In genomic region chr3:9767418-9767817, GRCh38 we compare ENCODE assay signal across 16 cellular contexts. TPM values are rescaled to one million over a fixed set of nuclear protein-coding genes. Genes with fewer than 3 reads are reported as not detected.
A peak's percentile ranks its signal among the peaks of the same experiment; 100 is the strongest.
DNase-seq lines count a peak whose midpoint lies in the region; ATAC-seq and TF ChIP-seq lines count a peak whose summit lies in the region.
"Had no signal": no experiment of that assay in that cellular context is flagged by ENCODE, and none has a peak within 500 bp of the region (broad histone marks: within the 10 kb centered on the region; RNA-seq: fewer than 3 reads in every experiment).

No MANE protein-coding gene starts in this region.

- H3K9me3 Mint-ChIP-seq in activated T-helper 1 cell treated with anti-CD3 and anti-CD28 coated beads, Interleukin-12 subunit alpha, Interleukin-12 subunit beta, Interleukin-2, Interleukin-4 antibody, amounts not matched to agents 30 ng/mL and 10 ng/mL and 1 ng/mL, durations not matched to agents 14 hours and 24 hours and 36 hours = no peaks in the 10 kb centered on the region
- H3K9me3 Mint-ChIP-seq in stimulated activated memory B cell treated with anti-CD40 and anti-IgM and Interleukin-4, amounts not matched to agents 10 μg/mL and 1 μg/mL and 100 μg/mL, for 72 hours = no peaks in the 10 kb centered on the region
- H3K9me3 Mint-ChIP-seq in osteocyte (ENCODE audit: unreplicated experiment) = no peaks in the 10 kb centered on the region
- H3K9me3 Mint-ChIP-seq: activated CD4-positive, alpha-beta memory T cell treated with anti-CD3 and anti-CD28 coated beads, Interleukin-2, amount 10 ng/mL, durations not matched to agents 7 days and 5 days; CD8-positive, alpha-beta memory T cell; naive B cell had no signal

- CTCF ChIA-PET in PC-3 (lab: Charles Lee) = no interaction called here

- H3K4me3 ChIP-seq in PC-3 (ENCODE audit: low read length) (no peak overlapping the region), heart right ventricle (no peak overlapping the region), SJCRH30 (no peak overlapping the region)
- H3K4me3 ChIP-seq: testis had no signal

- H4K20me1 ChIP-seq in PC-3 (ENCODE audit: low read length) = no peaks in the 10 kb centered on the region

- no peak overlapping the region for H2AFZ ChIP-seq in PC-3 (ENCODE audit: low read length)

- H3K4me3 Mint-ChIP-seq in activated T-helper 1 cell treated with anti-CD3 and anti-CD28 coated beads, Interleukin-12 subunit alpha, Interleukin-12 subunit beta, Interleukin-2, Interleukin-4 antibody, amounts not matched to agents 30 ng/mL and 10 ng/mL and 1 ng/mL, durations not matched to agents 14 hours and 24 hours and 36 hours = peak overlapping the region; percentile 29
- no peak overlapping the region for H3K4me3 Mint-ChIP-seq in stimulated activated memory B cell treated with anti-CD40 and anti-IgM and Interleukin-4, amounts not matched to agents 10 μg/mL and 1 μg/mL and 100 μg/mL, for 72 hours
- H3K4me3 Mint-ChIP-seq in osteocyte (ENCODE audit: unreplicated experiment) = no peak overlapping the region
- H3K4me3 Mint-ChIP-seq: activated CD4-positive, alpha-beta memory T cell treated with anti-CD3 and anti-CD28 coated beads, Interleukin-2, amount 10 ng/mL, durations not matched to agents 7 days and 5 days; CD8-positive, alpha-beta memory T cell had no signal

- no peaks in the 10 kb centered on the region for H3F3A ChIP-seq in PC-3 (ENCODE audit: low read length, unreplicated experiment)

- H3K79me2 ChIP-seq in PC-3 (ENCODE audit: low read length) = peaks cover 18% of the 10 kb centered on the region

- peaks cover 30% of the 10 kb centered on the region for H3K4me1 Mint-ChIP-seq in activated T-helper 1 cell treated with anti-CD3 and anti-CD28 coated beads, Interleukin-12 subunit alpha, Interleukin-12 subunit beta, Interleukin-2, Interleukin-4 antibody, amounts not matched to agents 30 ng/mL and 10 ng/mL and 1 ng/mL, durations not matched to agents 14 hours and 24 hours and 36 hours (ENCODE audit: low read depth)
- peaks cover 33% of the 10 kb centered on the region for H3K4me1 Mint-ChIP-seq in stimulated activated memory B cell treated with anti-CD40 and anti-IgM and Interleukin-4, amounts not matched to agents 10 μg/mL and 1 μg/mL and 100 μg/mL, for 72 hours
- peaks cover 29% of the 10 kb centered on the region for H3K4me1 Mint-ChIP-seq in osteocyte (ENCODE audit: unreplicated experiment)

- ATAC-seq in PC-3 (no peak; the same call in 1 of the 2 replicates), heart right ventricle (peak in 5 of 8 donors; percentile 25 to 48 (median 33))
- ATAC-seq in stimulated activated memory B cell treated with anti-CD40 and anti-IgM and Interleukin-4, amounts not matched to agents 10 μg/mL and 1 μg/mL and 100 μg/mL, for 72 hours = no peak

- peak overlapping the region; percentile 16 for H3K27ac ChIP-seq in PC-3 (ENCODE audit: low read length)
- H3K27ac ChIP-seq in heart right ventricle = peak overlapping the region in 9 of 10 donors; percentile 13 to 91 (median 63)
- no peak overlapping the region for H3K27ac ChIP-seq in SJCRH30

- POLR2A ChIA-PET in PC-3 (lab: Charles Lee; ENCODE audit: unreplicated experiment) = interaction anchor here (0.6 kb wide), 1 partner anchor 22 kb away, joined by 4 read pairs; no protein-coding TSS in a partner anchor

- H3K9me3 ChIP-seq in PC-3 (ENCODE audit: low read length) = no peaks in the 10 kb centered on the region
- H3K9me3 ChIP-seq in heart right ventricle = no peaks in the 10 kb centered on the region
- no peaks in the 10 kb centered on the region for H3K9me3 ChIP-seq in SJCRH30 (replicated peaks)
- H3K9me3 ChIP-seq: testis had no signal

- H3K36me3 Mint-ChIP-seq in activated T-helper 1 cell treated with anti-CD3 and anti-CD28 coated beads, Interleukin-12 subunit alpha, Interleukin-12 subunit beta, Interleukin-2, Interleukin-4 antibody, amounts not matched to agents 30 ng/mL and 10 ng/mL and 1 ng/mL, durations not matched to agents 14 hours and 24 hours and 36 hours (ENCODE audit: low read depth) = peaks cover 13% of the 10 kb centered on the region
- H3K36me3 Mint-ChIP-seq in stimulated activated memory B cell treated with anti-CD40 and anti-IgM and Interleukin-4, amounts not matched to agents 10 μg/mL and 1 μg/mL and 100 μg/mL, for 72 hours = peaks cover 10% of the 10 kb centered on the region
- H3K36me3 Mint-ChIP-seq in osteocyte (ENCODE audit: unreplicated experiment) = no peaks in the 10 kb centered on the region
- H3K36me3 Mint-ChIP-seq: CD8-positive, alpha-beta memory T cell; naive B cell had no signal

- TF ChIP-seq CTCF in PC-3 (conservative IDR thresholded peaks at IDR 0.05; ENCODE audit: low read depth, low read length) = no peak
- TF ChIP-seq CTCF in heart right ventricle (IDR thresholded peaks at IDR 0.05) = no peak
- no peak for TF ChIP-seq CTCF in osteocyte (IDR thresholded peaks at IDR 0.05)

- H3K27me3 Mint-ChIP-seq in activated T-helper 1 cell treated with anti-CD3 and anti-CD28 coated beads, Interleukin-12 subunit alpha, Interleukin-12 subunit beta, Interleukin-2, Interleukin-4 antibody, amounts not matched to agents 30 ng/mL and 10 ng/mL and 1 ng/mL, durations not matched to agents 14 hours and 24 hours and 36 hours (ENCODE audit: insufficient read depth) = peaks cover 2% of the 10 kb centered on the region
- peaks cover 20% of the 10 kb centered on the region for H3K27me3 Mint-ChIP-seq in stimulated activated memory B cell treated with anti-CD40 and anti-IgM and Interleukin-4, amounts not matched to agents 10 μg/mL and 1 μg/mL and 100 μg/mL, for 72 hours
- no peaks in the 10 kb centered on the region for H3K27me3 Mint-ChIP-seq in osteocyte (ENCODE audit: unreplicated experiment)
- H3K27me3 Mint-ChIP-seq: activated CD4-positive, alpha-beta memory T cell treated with anti-CD3 and anti-CD28 coated beads, Interleukin-2, amount 10 ng/mL, durations not matched to agents 7 days and 5 days had no signal

- DNase-seq in PC-3 (no peak), heart right ventricle (peak in 1 of 2 donors; percentile 24), osteocyte (ENCODE audit: extremely low spot score, unreplicated experiment) (no peak), SJCRH30 (no peak), head of caudate nucleus (no peak), hypothalamus (lab: John Stamatoyannopoulos, UW) (no peak)
- DNase-seq in activated T-helper 1 cell treated with anti-CD3 and anti-CD28 coated beads, Interleukin-12 subunit alpha, Interleukin-12 subunit beta, Interleukin-2, Interleukin-4 antibody, amounts not matched to agents 30 ng/mL and 10 ng/mL and 1 ng/mL, durations not matched to agents 14 hours and 24 hours and 36 hours (ENCODE audit: low spot score) = no peak
- DNase-seq: activated CD4-positive, alpha-beta memory T cell treated with anti-CD3 and anti-CD28 coated beads, Interleukin-2, amount 10 ng/mL, durations not matched to agents 7 days and 5 days; activated gamma-delta T cell; CD8-positive, alpha-beta memory T cell; KBM-7; naive B cell; NK-92 treated with Interleukin-12 subunit alpha and Interleukin-12 subunit beta, amount 100 ng/mL, for 24 hours; T1000; testis had no signal

- H3K27ac Mint-ChIP-seq in activated T-helper 1 cell treated with anti-CD3 and anti-CD28 coated beads, Interleukin-12 subunit alpha, Interleukin-12 subunit beta, Interleukin-2, Interleukin-4 antibody, amounts not matched to agents 30 ng/mL and 10 ng/mL and 1 ng/mL, durations not matched to agents 14 hours and 24 hours and 36 hours = no peak overlapping the region
- peak overlapping the region; percentile 26 for H3K27ac Mint-ChIP-seq in stimulated activated memory B cell treated with anti-CD40 and anti-IgM and Interleukin-4, amounts not matched to agents 10 μg/mL and 1 μg/mL and 100 μg/mL, for 72 hours
- H3K27ac Mint-ChIP-seq in osteocyte (ENCODE audit: unreplicated experiment) = no peak overlapping the region
- H3K27ac Mint-ChIP-seq: activated CD4-positive, alpha-beta memory T cell treated with anti-CD3 and anti-CD28 coated beads, Interleukin-2, amount 10 ng/mL, durations not matched to agents 7 days and 5 days had no signal

- no peaks in the 10 kb centered on the region; the same call in 1 of the 2 replicates for H3K36me3 ChIP-seq in PC-3 (ENCODE audit: low read depth, low read length)
- peaks cover 0 to 34% (median 2%) of the 10 kb centered on the region in 9 donors for H3K36me3 ChIP-seq in heart right ventricle
- no peaks in the 10 kb centered on the region for H3K36me3 ChIP-seq in SJCRH30

- H3K4me1 ChIP-seq in PC-3 (ENCODE audit: insufficient read depth, low read length) = peaks cover 25% of the 10 kb centered on the region
- H3K4me1 ChIP-seq in heart right ventricle = peaks cover 10 to 50% (median 42%) of the 10 kb centered on the region in 9 donors
- no peaks in the 10 kb centered on the region for H3K4me1 ChIP-seq in SJCRH30

- H3K9ac ChIP-seq in PC-3 (ENCODE audit: low read length) = no peak overlapping the region

- H3K27me3 ChIP-seq in PC-3 (ENCODE audit: low read length) (no peaks in the 10 kb centered on the region), heart right ventricle (no peaks in the 10 kb centered on the region), SJCRH30 (no peaks in the 10 kb centered on the region)
- H3K27me3 ChIP-seq: testis had no signal

- peak overlapping the region; percentile 88; the same call in 1 of the 2 replicates for H3K4me2 ChIP-seq in PC-3 (ENCODE audit: low read length)

- BruUV-seq in PC-3 (replicated peaks; lab: Mats Ljungman, UMichigan) = no TSS peak

- no peaks in the 10 kb centered on the region for H3K9me2 ChIP-seq in PC-3 (replicated peaks; ENCODE audit: low read length)

- WGBS in heart right ventricle, 2 donors = 47 to 49% methylated on average over 7 of the region's 7 CpGs

- intact Hi-C loops in PC-3 (cut with micrococcal nuclease) = no loop called here
- intact Hi-C loops in activated T-helper 1 cell treated with anti-CD3 and anti-CD28 coated beads, Interleukin-12 subunit alpha, Interleukin-12 subunit beta, Interleukin-2, Interleukin-4 antibody, amounts not matched to agents 30 ng/mL and 10 ng/mL and 1 ng/mL, durations not matched to agents 14 hours and 24 hours and 36 hours (cut with micrococcal nuclease) = no loop called here
- intact Hi-C loops in heart right ventricle (cut with DNase I) = no loop called here
- intact Hi-C loops in head of caudate nucleus (cut with DNase I) = no loop called here

RNA-seq across cellular contexts. Expression of gene CAMK1, which starts 2.3 kb away (rescaled TPM):
- total RNA-seq in PC-3 (2014; rRNA removed) (36.6 and 53.2 TPM in 2 replicates), heart right ventricle (10 to 100 TPM in 4 of 10 donors, 1 to 10 TPM in 6; 6.2 to 19.5 (median 8.3) TPM), osteocyte (8.8 and 10.7 TPM in 2 replicates)
- total RNA-seq in activated T-helper 1 cell treated with anti-CD3 and anti-CD28 coated beads, Interleukin-12 subunit alpha, Interleukin-12 subunit beta, Interleukin-2, Interleukin-4 antibody, amounts not matched to agents 30 ng/mL and 10 ng/mL and 1 ng/mL, durations not matched to agents 14 hours and 24 hours and 36 hours = 55.0 and 57.8 TPM in 2 replicates
- polyA plus RNA-seq in heart right ventricle = 10 to 100 TPM; 18.3 to 27.1 TPM
- total RNA-seq in SJCRH30 (2014; rRNA removed; shearing (Covaris generic)) = 5.8 TPM in 2 replicates

RNA-seq across cellular contexts. Expression of gene OGG1, which starts 17.7 kb away (rescaled TPM):
- total RNA-seq in PC-3 (2014; rRNA removed) = 38.7 and 47.3 TPM in 2 replicates
- 40.2 and 40.6 TPM in 2 replicates for total RNA-seq in activated T-helper 1 cell treated with anti-CD3 and anti-CD28 coated beads, Interleukin-12 subunit alpha, Interleukin-12 subunit beta, Interleukin-2, Interleukin-4 antibody, amounts not matched to agents 30 ng/mL and 10 ng/mL and 1 ng/mL, durations not matched to agents 14 hours and 24 hours and 36 hours
- total RNA-seq in heart right ventricle = 10 to 100 TPM in 3 of 10 donors, 1 to 10 TPM in 7; 5.2 to 10.8 (median 8.0) TPM
- 10 to 100 TPM; 11.3 to 15.1 TPM for polyA plus RNA-seq in heart right ventricle
- total RNA-seq in osteocyte = 34.8 and 37.9 TPM in 2 replicates
- 32.2 and 35.0 TPM in 2 replicates for total RNA-seq in SJCRH30 (2014; rRNA removed; shearing (Covaris generic))

RNA-seq across cellular contexts. Expression of gene TADA3, which starts 24.9 kb away (rescaled TPM):
- total RNA-seq in PC-3 (2014; rRNA removed) = 85.4 and 85.9 TPM in 2 replicates
- 63.4 and 63.6 TPM in 2 replicates for total RNA-seq in activated T-helper 1 cell treated with anti-CD3 and anti-CD28 coated beads, Interleukin-12 subunit alpha, Interleukin-12 subunit beta, Interleukin-2, Interleukin-4 antibody, amounts not matched to agents 30 ng/mL and 10 ng/mL and 1 ng/mL, durations not matched to agents 14 hours and 24 hours and 36 hours
- 10 to 100 TPM; 38.5 to 59.6 (median 42.9) TPM for total RNA-seq in heart right ventricle
- 10 to 100 TPM; 48.7 to 51.4 TPM for polyA plus RNA-seq in heart right ventricle
- total RNA-seq in osteocyte = 63.4 and 66.0 TPM in 2 replicates
- total RNA-seq in SJCRH30 (2014; rRNA removed; shearing (Covaris generic)) = 58.5 and 59.3 TPM in 2 replicates

RNA-seq across cellular contexts. Expression of gene ARPC4, which starts 25.5 kb away (rescaled TPM):
- total RNA-seq in PC-3 (2014; rRNA removed) (131 and 223 TPM in 2 replicates), heart right ventricle (100 to 1,000 TPM in 1 of 10 donors, 10 to 100 TPM in 9; 40.6 to 111 (median 55.0) TPM), osteocyte (140 and 142 TPM in 2 replicates)
- total RNA-seq in activated T-helper 1 cell treated with anti-CD3 and anti-CD28 coated beads, Interleukin-12 subunit alpha, Interleukin-12 subunit beta, Interleukin-2, Interleukin-4 antibody, amounts not matched to agents 30 ng/mL and 10 ng/mL and 1 ng/mL, durations not matched to agents 14 hours and 24 hours and 36 hours = 268 and 273 TPM in 2 replicates
- 100 to 1,000 TPM in 1 of 2 donors, 10 to 100 TPM in 1; 27.9 to 104 TPM for polyA plus RNA-seq in heart right ventricle
- 87.4 and 96.9 TPM in 2 replicates for total RNA-seq in SJCRH30 (2014; rRNA removed; shearing (Covaris generic))

RNA-seq across cellular contexts. Expression of gene BRPF1, which starts 35.9 kb away (rescaled TPM):
- total RNA-seq in PC-3 (2014; rRNA removed) (27.0 and 29.8 TPM in 2 replicates), heart right ventricle (10 to 100 TPM in 4 of 10 donors, 1 to 10 TPM in 6; 7.3 to 15.1 (median 9.1) TPM), osteocyte (18.3 and 23.0 TPM in 2 replicates)
- total RNA-seq in activated T-helper 1 cell treated with anti-CD3 and anti-CD28 coated beads, Interleukin-12 subunit alpha, Interleukin-12 subunit beta, Interleukin-2, Interleukin-4 antibody, amounts not matched to agents 30 ng/mL and 10 ng/mL and 1 ng/mL, durations not matched to agents 14 hours and 24 hours and 36 hours = 44.6 and 45.9 TPM in 2 replicates
- 1 to 10 TPM; 7.3 to 8.5 TPM for polyA plus RNA-seq in heart right ventricle
- total RNA-seq in SJCRH30 (2014; rRNA removed; shearing (Covaris generic)) = 22.0 and 23.4 TPM in 2 replicates

Comparison
In these comparisons a context has a peak if more than half of its experiments do, and no peak if none do; other contexts are left out.
1. ATAC-seq: peak in heart right ventricle (5 of 8); none in PC-3 (single experiment) and stimulated activated memory B cell treated with anti-CD40 and anti-IgM and Interleukin-4, amounts not matched to agents 10 μg/mL and 1 μg/mL and 100 μg/mL, for 72 hours (single experiment).